Comparison of ENCODE assay signal across 19 cellular contexts in the genomic region with DNA sequence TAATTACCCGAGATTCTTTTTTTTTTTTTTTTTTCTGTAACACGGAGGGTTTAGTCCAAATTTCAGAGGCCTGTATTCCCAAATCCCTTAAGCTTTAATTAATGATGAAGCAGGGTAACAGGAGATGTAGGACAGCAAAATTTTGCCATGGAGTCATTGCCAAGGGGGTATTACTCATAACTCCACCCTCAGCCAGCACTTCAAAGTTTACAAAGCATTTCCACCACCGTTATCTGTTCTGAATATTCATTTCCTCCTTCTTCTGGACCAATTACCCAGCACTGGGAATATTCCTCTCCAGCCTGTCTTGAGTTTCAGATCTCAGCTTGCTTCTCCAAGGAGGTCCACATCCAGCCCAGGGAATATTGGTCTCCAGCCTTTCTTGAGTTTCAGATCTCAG.
"Had no signal": no experiment of that assay in that cellular context is flagged by ENCODE, and none has a peak within 500 bp of the region (broad histone marks: within the 10 kb centered on the region; RNA-seq: fewer than 3 reads in every experiment).

No MANE protein-coding gene starts in this region.

- H3K4me3 ChIP-seq: hepatocyte, lung, right atrium auricular region, sigmoid colon, skin epidermis, stomach had no signal

- H3K27ac ChIP-seq: foreskin keratinocyte, hepatocyte, right atrium auricular region, sigmoid colon, skin epidermis, stomach had no signal

- H3K9me3 ChIP-seq: right atrium auricular region, sigmoid colon had no signal

- DNase-seq: effector memory CD8-positive, alpha-beta T cell; foreskin keratinocyte; head of caudate nucleus; kidney; left colon; left ventricle myocardium superior; mesendoderm; naive thymus-derived CD4-positive, alpha-beta T cell; nephron progenitor cell; sigmoid colon; stimulated activated CD4-positive, alpha-beta T cell treated with anti-CD3 and anti-CD28 coated beads, Interleukin-12 subunit alpha, Interleukin-12 subunit beta, amount 100 ng/mL, for 4 hours; stimulated activated naive CD4-positive, alpha-beta T cell; stomach; substantia nigra; trophoblast cell had no signal

- H3K79me2 ChIP-seq: hepatocyte had no signal

- H3K36me3 ChIP-seq: right atrium auricular region, sigmoid colon, stomach had no signal

- H3K27me3 ChIP-seq: foreskin keratinocyte, hepatocyte, right atrium auricular region, sigmoid colon, stomach had no signal

- H2AFZ ChIP-seq: hepatocyte had no signal

- H3K4me2 ChIP-seq: hepatocyte had no signal

- H3K4me1 ChIP-seq: foreskin keratinocyte, right atrium auricular region, sigmoid colon, stomach had no signal
